In genomic region chr9:130867556-130867955, GRCh38 we compare ENCODE assay signal across 25 cellular contexts. TPM values are rescaled to one million over a fixed set of nuclear protein-coding genes. Genes with fewer than 3 reads are reported as not detected.
"Had no signal": no experiment of that assay in that cellular context is flagged by ENCODE, and none has a peak within 500 bp of the region (broad histone marks: within the 10 kb centered on the region; RNA-seq: fewer than 3 reads in every experiment).

No MANE protein-coding gene starts in this region.

- H3K27ac ChIP-seq: foreskin keratinocyte had no signal

- ATAC-seq: esophagus mucosa; foreskin keratinocyte; left cardiac atrium; naive thymus-derived CD8-positive, alpha-beta T cell; right cardiac atrium; stimulated activated naive CD8-positive, alpha-beta T cell treated with anti-CD3 and anti-CD28 coated beads, Interleukin-15, Interleukin-2, amounts not matched to agents 100 U/mL and 50 U/mL, for 24 hours had no signal

- H3K4me1 ChIP-seq: foreskin keratinocyte had no signal

- DNase-seq: activated CD4-positive, alpha-beta memory T cell treated with anti-CD3 and anti-CD28 coated beads for 36 hours; activated CD4-positive, alpha-beta T cell treated with anti-CD3 and anti-CD28 coated beads, Interleukin-2, amount 10 ng/mL, durations not matched to agents 24 days and 14 days; activated CD4-positive, CD25-positive, alpha-beta regulatory T cell treated with anti-CD3 and anti-CD28 coated beads, Interleukin-2, amount 50 U/mL, for 72 hours; activated CD8-positive, alpha-beta memory T cell treated with anti-CD3 and anti-CD28 coated beads, Interleukin-2, amount 50 U/mL, for 4 hours; activated effector memory CD4-positive, alpha-beta T cell treated with anti-CD3 and anti-CD28 coated beads, Interleukin-2, amount 50 U/mL, for 16 hours; activated naive CD4-positive, alpha-beta T cell treated with anti-CD3 and anti-CD28 coated beads for 36 hours; activated naive CD8-positive, alpha-beta T cell treated with anti-CD3 and anti-CD28 coated beads for 36 hours; activated T-cell treated with anti-CD3 and anti-CD28 coated beads, Interleukin-2, amount 50 U/mL, for 1 hour; amniotic stem cell; foreskin keratinocyte; islet precursor cell; left cardiac atrium; mammary epithelial cell; naive thymus-derived CD8-positive, alpha-beta T cell; stimulated activated CD4-positive, alpha-beta T cell treated with anti-CD3 and anti-CD28 coated beads, Interleukin-2, amount 100 ng/mL, for 48 hours; stimulated activated naive CD8-positive, alpha-beta T cell treated with anti-CD3 and anti-CD28 coated beads, Interleukin-15, Interleukin-2, amounts not matched to agents 100 U/mL and 50 U/mL, for 24 hours; T-helper 2 cell had no signal

- H3K27me3 ChIP-seq: foreskin keratinocyte had no signal

RNA-seq across cellular contexts. Expression of gene QRFP, which starts 29.1 kb away (rescaled TPM):
- total RNA-seq: activated CD4-positive, alpha-beta memory T cell treated with anti-CD3 and anti-CD28 coated beads for 36 hours; activated CD4-positive, alpha-beta T cell treated with anti-CD3 and anti-CD28 coated beads, Interleukin-2, amount 10 ng/mL, durations not matched to agents 24 days and 14 days; activated CD8-positive, alpha-beta memory T cell treated with anti-CD3 and anti-CD28 coated beads for 36 hours; activated naive CD4-positive, alpha-beta T cell treated with anti-CD3 and anti-CD28 coated beads for 36 hours; activated naive CD8-positive, alpha-beta T cell treated with anti-CD3 and anti-CD28 coated beads for 36 hours; activated T-helper 1 cell treated with anti-CD3 and anti-CD28 coated beads, Interleukin-12 subunit alpha, Interleukin-12 subunit beta, Interleukin-2, Interleukin-4 antibody, amounts not matched to agents 30 ng/mL and 10 ng/mL and 1 ng/mL, durations not matched to agents 14 hours and 24 hours and 36 hours; chondrocyte; esophagus mucosa; foreskin keratinocyte; glomerular endothelial cell; left cardiac atrium; mammary epithelial cell; naive thymus-derived CD8-positive, alpha-beta T cell; neural crest cell; right cardiac atrium; urinary bladder had no signal
